Comparison of ENCODE assay signal across 22 cellular contexts in genomic region chr11:62649486-62649885, GRCh38.
"Had no signal": no experiment of that assay in that cellular context is flagged by ENCODE, and none has a peak within 500 bp of the region (broad histone marks: within the 10 kb centered on the region; RNA-seq: fewer than 3 reads in every experiment).

No MANE protein-coding gene starts in this region.

- H3K27ac Mint-ChIP-seq: neural progenitor cell; stimulated activated memory B cell treated with anti-CD40 and anti-IgM and Interleukin-4, amounts not matched to agents 10 μg/mL and 1 μg/mL and 100 μg/mL, for 72 hours had no signal

- H2AFZ ChIP-seq: neural progenitor cell had no signal

- H3K9ac ChIP-seq: neural progenitor cell had no signal

- H3K4me3 ChIP-seq: colonic mucosa, esophagus squamous epithelium, gastroesophageal sphincter, neural progenitor cell, pancreas, suprapubic skin, thyroid gland, upper lobe of left lung, uterus had no signal

- H3K27me3 ChIP-seq: colonic mucosa, esophagus squamous epithelium, gastroesophageal sphincter, neural progenitor cell, pancreas, suprapubic skin, thyroid gland, upper lobe of left lung, uterus had no signal

- H3K9me3 Mint-ChIP-seq: neural progenitor cell; stimulated activated memory B cell treated with anti-CD40 and anti-IgM and Interleukin-4, amounts not matched to agents 10 μg/mL and 1 μg/mL and 100 μg/mL, for 72 hours had no signal

- DNase-seq: colonic mucosa; dermis blood vessel endothelial cell; esophagus squamous epithelium; foreskin fibroblast; glutamatergic neuron; islet precursor cell; mammary epithelial cell; naive thymus-derived CD4-positive, alpha-beta T cell; occipital lobe; small intestine; stimulated activated CD4-positive, alpha-beta T cell treated with anti-CD3 and anti-CD28 coated beads, Interleukin-4, amount 100 ng/mL, for 1 hour; thyroid gland; upper lobe of left lung; uterus had no signal

- H3K36me3 ChIP-seq: colonic mucosa, neural progenitor cell, uterus had no signal

- H3K9me3 ChIP-seq: colonic mucosa, esophagus squamous epithelium, gastroesophageal sphincter, pancreas, suprapubic skin, thyroid gland, upper lobe of left lung, uterus had no signal

- H3K27ac ChIP-seq: colonic mucosa, esophagus squamous epithelium, gastroesophageal sphincter, neural progenitor cell, pancreas, suprapubic skin, thyroid gland, upper lobe of left lung, uterus had no signal

- H3K27me3 Mint-ChIP-seq: naive thymus-derived CD4-positive, alpha-beta T cell; progenitor cell of endocrine pancreas; stimulated activated memory B cell treated with anti-CD40 and anti-IgM and Interleukin-4, amounts not matched to agents 10 μg/mL and 1 μg/mL and 100 μg/mL, for 72 hours had no signal

- H3K4me2 ChIP-seq: neural progenitor cell had no signal

- H3K4me3 Mint-ChIP-seq: stimulated activated memory B cell treated with anti-CD40 and anti-IgM and Interleukin-4, amounts not matched to agents 10 μg/mL and 1 μg/mL and 100 μg/mL, for 72 hours had no signal

- ATAC-seq: gastroesophageal sphincter; left lobe of liver; naive thymus-derived CD4-positive, alpha-beta T cell; pancreas; right cardiac atrium; stimulated activated memory B cell treated with anti-CD40 and anti-IgM and Interleukin-4, amounts not matched to agents 10 μg/mL and 1 μg/mL and 100 μg/mL, for 72 hours had no signal
